ENCODE assay signal across 1 cellular context in genomic region chr16:24837969-24838368, GRCh38.
TF ChIP-seq lines count a peak whose summit lies in the region.

No MANE protein-coding gene starts in this region.

TF ChIP-seq in K562, 482 proteins besides CTCF, POLR2A, EP300 and RAD21 (continued from another document):
- no peak for TF ChIP-seq CHD4 (IDR thresholded peaks at IDR 0.05; ENCODE audit: insufficient read depth, insufficient replicate concordance, low read depth, low read length, poor library complexity, severe bottlenecking)
